Comparison of ENCODE assay signal across 18 cellular contexts in the genomic region with DNA sequence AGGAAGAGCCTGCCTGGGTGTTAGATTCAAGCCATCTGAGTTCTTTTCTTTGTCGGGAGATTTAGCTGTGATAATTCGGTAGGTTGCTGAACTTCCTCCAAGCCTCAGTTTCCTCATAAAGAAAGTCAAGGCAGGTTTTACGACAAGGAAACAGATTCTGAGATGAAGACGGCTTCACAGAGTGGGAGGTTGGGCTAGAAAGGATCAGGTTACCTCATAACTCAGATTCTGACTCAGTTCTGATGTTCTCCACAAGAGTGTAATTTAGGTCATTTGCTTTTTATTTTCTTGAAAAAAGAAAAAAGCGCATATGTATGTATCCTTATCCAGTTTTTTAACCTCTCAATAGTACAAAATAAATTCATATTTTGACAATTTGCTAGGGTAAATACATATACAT. TPM values are rescaled to one million over a fixed set of nuclear protein-coding genes. Genes with fewer than 3 reads are reported as not detected.
DNase-seq lines count a peak whose midpoint lies in the region; ATAC-seq and TF ChIP-seq lines count a peak whose summit lies in the region.
"Had no signal": no experiment of that assay in that cellular context is flagged by ENCODE, and none has a peak within 500 bp of the region (broad histone marks: within the 10 kb centered on the region; RNA-seq: fewer than 3 reads in every experiment).

No MANE protein-coding gene starts in this region.

- DNase-seq in NCI-H2227 (lab: John Stamatoyannopoulos, UW; ENCODE audit: unreplicated experiment) = peak; percentile 0
- DNase-seq in NCI-H2227 treated with DMSO at 0.1 percent for 48 hours (lab: John Stamatoyannopoulos, UW) = no peak
- no peak for DNase-seq in RWPE2 (ENCODE audit: low spot score)
- peak; percentile 23 for DNase-seq in fibroblast of pulmonary artery (ENCODE audit: low read depth)
- peak; percentile 20 for DNase-seq in smooth muscle cell of the brain vasculature (ENCODE audit: low read depth, low spot score)
- DNase-seq in effector CD4-positive, alpha-beta T cell = no peak
- no peak for DNase-seq in chondrocyte (ENCODE audit: low spot score)
- DNase-seq: activated CD4-positive, alpha-beta T cell treated with anti-CD3 and anti-CD28 coated beads for 36 hours; activated naive CD8-positive, alpha-beta T cell treated with anti-CD3 and anti-CD28 coated beads, Interleukin-2, amount 10 ng/mL, durations not matched to agents 7 days and 5 days; NCI-H2029; NCI-H748 treated with DMSO at 0.1 percent for 48 hours; stimulated activated naive B cell treated with anti-CD40 and anti-IgM and Interleukin-4, amounts not matched to agents 10 μg/mL and 1 μg/mL and 100 μg/mL, for 72 hours; T-helper 2 cell had no signal

- H3K4me1 Mint-ChIP-seq in chondrocyte (ENCODE audit: low read depth) = peaks cover 4% of the 10 kb centered on the region
- H3K4me1 Mint-ChIP-seq: activated CD4-positive, alpha-beta T cell treated with anti-CD3 and anti-CD28 coated beads for 36 hours; activated naive CD8-positive, alpha-beta T cell treated with anti-CD3 and anti-CD28 coated beads, Interleukin-2, amount 10 ng/mL, durations not matched to agents 7 days and 5 days; stimulated activated naive B cell treated with anti-CD40 and anti-IgM and Interleukin-4, amounts not matched to agents 10 μg/mL and 1 μg/mL and 100 μg/mL, for 72 hours had no signal

- no peaks in the 10 kb centered on the region for H3K36me3 Mint-ChIP-seq in chondrocyte (ENCODE audit: low read depth)
- H3K36me3 Mint-ChIP-seq: activated naive CD8-positive, alpha-beta T cell treated with anti-CD3 and anti-CD28 coated beads, Interleukin-2, amount 10 ng/mL, durations not matched to agents 7 days and 5 days; stimulated activated naive B cell treated with anti-CD40 and anti-IgM and Interleukin-4, amounts not matched to agents 10 μg/mL and 1 μg/mL and 100 μg/mL, for 72 hours had no signal

- no peak overlapping the region for H3K27ac Mint-ChIP-seq in chondrocyte (ENCODE audit: unreplicated experiment)
- H3K27ac Mint-ChIP-seq: activated CD4-positive, alpha-beta T cell treated with anti-CD3 and anti-CD28 coated beads for 36 hours; activated naive CD8-positive, alpha-beta T cell treated with anti-CD3 and anti-CD28 coated beads, Interleukin-2, amount 10 ng/mL, durations not matched to agents 7 days and 5 days; stimulated activated naive B cell treated with anti-CD40 and anti-IgM and Interleukin-4, amounts not matched to agents 10 μg/mL and 1 μg/mL and 100 μg/mL, for 72 hours had no signal

- no peaks in the 10 kb centered on the region for H3K36me3 ChIP-seq in RWPE2 (ENCODE audit: low read depth)

- peaks cover 11% of the 10 kb centered on the region for H3K4me1 ChIP-seq in RWPE2 (ENCODE audit: insufficient read depth, poor library complexity, severe bottlenecking)

- no peak overlapping the region for H3K4me3 Mint-ChIP-seq in chondrocyte (ENCODE audit: unreplicated experiment)
- H3K4me3 Mint-ChIP-seq: activated CD4-positive, alpha-beta T cell treated with anti-CD3 and anti-CD28 coated beads for 36 hours; activated naive CD8-positive, alpha-beta T cell treated with anti-CD3 and anti-CD28 coated beads, Interleukin-2, amount 10 ng/mL, durations not matched to agents 7 days and 5 days; stimulated activated naive B cell treated with anti-CD40 and anti-IgM and Interleukin-4, amounts not matched to agents 10 μg/mL and 1 μg/mL and 100 μg/mL, for 72 hours had no signal

- ATAC-seq in RWPE2 (ENCODE audit: low read depth) = peak; percentile 92
- no peak for ATAC-seq in GM21367 (IDR thresholded peaks at IDR 0.05; ENCODE audit: unreplicated experiment)
- ATAC-seq: activated CD4-positive, alpha-beta T cell treated with anti-CD3 and anti-CD28 coated beads for 36 hours; Right ventricle myocardium inferior; sciatic nerve; stimulated activated naive B cell treated with anti-CD40 and anti-IgM and Interleukin-4, amounts not matched to agents 10 μg/mL and 1 μg/mL and 100 μg/mL, for 72 hours had no signal

- H3K9me3 Mint-ChIP-seq in chondrocyte (ENCODE audit: low read depth) = no peaks in the 10 kb centered on the region
- H3K9me3 Mint-ChIP-seq: activated naive CD8-positive, alpha-beta T cell treated with anti-CD3 and anti-CD28 coated beads, Interleukin-2, amount 10 ng/mL, durations not matched to agents 7 days and 5 days; stimulated activated naive B cell treated with anti-CD40 and anti-IgM and Interleukin-4, amounts not matched to agents 10 μg/mL and 1 μg/mL and 100 μg/mL, for 72 hours had no signal

- H3K27ac ChIP-seq in RWPE2 (ENCODE audit: poor library complexity, severe bottlenecking) = no peak overlapping the region
- H3K27ac ChIP-seq: 22Rv1, coronary artery had no signal

- H3K27me3 Mint-ChIP-seq in chondrocyte (ENCODE audit: low read depth) = no peaks in the 10 kb centered on the region

- H3K4me3 ChIP-seq in RWPE2 (ENCODE audit: severe bottlenecking) (no peak overlapping the region), fibroblast of pulmonary artery (replicated peaks; ENCODE audit: low read depth, low read length) (no peak overlapping the region)
- H3K4me3 ChIP-seq: coronary artery had no signal

- H3K9me3 ChIP-seq in RWPE2 (ENCODE audit: severe bottlenecking) = no peaks in the 10 kb centered on the region

- H3K27me3 ChIP-seq in RWPE2 (ENCODE audit: insufficient read depth, poor library complexity, severe bottlenecking) = no peaks in the 10 kb centered on the region

- no peak for TF ChIP-seq CTCF in RWPE2 (IDR thresholded peaks at IDR 0.05; ENCODE audit: poor library complexity, severe bottlenecking)
- TF ChIP-seq CTCF in fibroblast of pulmonary artery (IDR thresholded peaks at IDR 0.05; ENCODE audit: low read length, missing control alignments) = no peak
- TF ChIP-seq CTCF in chondrocyte (IDR thresholded peaks at IDR 0.05) = no peak

RNA-seq across cellular contexts. Expression of gene ELOVL6, which starts 47.2 kb away (rescaled TPM):
- total RNA-seq in chondrocyte = 11.0 to 16.0 TPM (median 12.8 TPM) in 3 replicates

Comparison
In these comparisons a context has a peak if more than half of its experiments do, and no peak if none do; other contexts are left out.
1. DNase-seq: peak in NCI-H2227 (single experiment), fibroblast of pulmonary artery (single experiment) and smooth muscle cell of the brain vasculature (single experiment); none in NCI-H2227 treated with DMSO at 0.1 percent for 48 hours (single experiment), RWPE2 (single experiment), effector CD4-positive, alpha-beta T cell (single experiment) and chondrocyte (single experiment).